ENCODE assay signal across 1 cellular context in genomic region chr17:17151962-17152361, GRCh38.
TF ChIP-seq lines count a peak whose summit lies in the region.

No MANE protein-coding gene starts in this region.

TF ChIP-seq in GM23338, 12 proteins besides CTCF, POLR2A, EP300 and RAD21 (continued from another document):
- TF ChIP-seq REST (IDR thresholded peaks at IDR 0.05; ENCODE audit: unreplicated experiment) (no peak), ZNF114 (CRISPR knock-in tag; IDR thresholded peaks at IDR 0.05) (no peak)
- TF ChIP-seq, protein P1, sequence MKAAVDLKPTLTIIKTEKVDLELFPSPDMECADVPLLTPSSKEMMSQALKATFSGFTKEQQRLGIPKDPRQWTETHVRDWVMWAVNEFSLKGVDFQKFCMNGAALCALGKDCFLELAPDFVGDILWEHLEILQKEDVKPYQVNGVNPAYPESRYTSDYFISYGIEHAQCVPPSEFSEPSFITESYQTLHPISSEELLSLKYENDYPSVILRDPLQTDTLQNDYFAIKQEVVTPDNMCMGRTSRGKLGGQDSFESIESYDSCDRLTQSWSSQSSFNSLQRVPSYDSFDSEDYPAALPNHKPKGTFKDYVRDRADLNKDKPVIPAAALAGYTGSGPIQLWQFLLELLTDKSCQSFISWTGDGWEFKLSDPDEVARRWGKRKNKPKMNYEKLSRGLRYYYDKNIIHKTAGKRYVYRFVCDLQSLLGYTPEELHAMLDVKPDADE (IDR thresholded peaks at IDR 0.05) = no peak
